15 cellular contexts compared by ENCODE assay signal in the genomic region with DNA sequence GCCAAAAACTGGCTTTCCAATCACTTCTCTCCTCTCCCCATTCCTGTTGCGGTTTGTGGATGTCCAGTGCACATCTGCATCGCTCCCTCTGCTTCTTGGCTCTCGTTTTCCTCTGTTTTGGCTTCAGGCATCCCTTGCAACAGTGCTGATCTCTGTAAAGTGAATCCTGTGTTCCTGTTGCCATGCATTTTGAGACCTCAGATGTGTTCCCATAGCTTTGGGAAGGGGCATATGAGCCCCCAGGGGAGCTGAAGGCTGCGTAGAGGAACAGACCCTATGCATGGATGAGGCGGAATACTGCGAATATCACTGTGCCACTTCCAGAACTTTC.
DNase-seq lines count a peak whose midpoint lies in the region; ATAC-seq, FAIRE-seq and TF ChIP-seq lines count a peak whose summit lies in the region.
"Had no signal": no experiment of that assay in that cellular context is flagged by ENCODE, and none has a peak within 500 bp of the region (broad histone marks: within the 10 kb centered on the region; RNA-seq: fewer than 3 reads in every experiment).

No MANE protein-coding gene starts in this region.

- no peak overlapping the region for H3K4me2 ChIP-seq in hepatocyte

- H3K9me2 ChIP-seq in hepatocyte (replicated peaks; ENCODE audit: insufficient read depth), result no peaks in the 10 kb centered on the region

- H3K9me3 ChIP-seq in body of pancreas (no peaks in the 10 kb centered on the region), hepatocyte (ENCODE audit: low read depth) (no peaks in the 10 kb centered on the region), pancreas (no peaks in the 10 kb centered on the region)
- H3K9me3 ChIP-seq: HAP-1 had no signal

- H3K27ac ChIP-seq in body of pancreas (peak overlapping the region in 3 of 4 donors; percentile 38 to 61 (median 57)), hepatocyte (peak overlapping the region; percentile 91), pancreas (peak overlapping the region in 3 of 4 donors; percentile 46 to 72 (median 53)), urinary bladder (ENCODE audit: low read depth) (peak overlapping the region; percentile 57)

- DNase-seq in body of pancreas (no peak), hepatocyte (ENCODE audit: low spot score) (no peak), pancreas (no peak), anterior cingulate cortex (lab: John Stamatoyannopoulos, UW) (no peak), germinal center (ENCODE audit: low spot score) (no peak)
- DNase-seq: activated CD4-positive, alpha-beta T cell treated with anti-CD3 and anti-CD28 coated beads for 36 hours; activated T-cell treated with anti-CD3 and anti-CD28 coated beads, Interleukin-2, amount 50 U/mL, for 24 hours; effector CD4-positive, alpha-beta T cell; NCI-H1092 treated with DMSO at 0.1 percent for 48 hours; NCI-H345; PC-3; stimulated activated CD4-positive, alpha-beta T cell treated with anti-CD3 and anti-CD28 coated beads, Interleukin-4, amount 100 ng/mL, for 1 hour had no signal

- H3K27me3 ChIP-seq in body of pancreas (no peaks in the 10 kb centered on the region), hepatocyte (no peaks in the 10 kb centered on the region), pancreas (no peaks in the 10 kb centered on the region)

- no peak for FAIRE-seq in pancreas (lab: Jason Lieb, UNC)

- no peaks in the 10 kb centered on the region for H4K20me1 ChIP-seq in hepatocyte (ENCODE audit: insufficient read depth, poor library complexity, severe bottlenecking)

- H2AFZ ChIP-seq in hepatocyte, result no peak overlapping the region

- ATAC-seq in body of pancreas (no peak), pancreas (no peak), HG02885 (IDR thresholded peaks at IDR 0.05; ENCODE audit: poor library complexity, unreplicated experiment) (no peak)
- ATAC-seq: activated CD4-positive, alpha-beta T cell treated with anti-CD3 and anti-CD28 coated beads for 36 hours; PC-3 had no signal

- peaks cover 20% of the 10 kb centered on the region for H3K4me1 ChIP-seq in body of pancreas
- H3K4me1 ChIP-seq in hepatocyte (ENCODE audit: insufficient read depth), result peaks cover 65% of the 10 kb centered on the region
- peaks cover 0 to 10% (median 0%) of the 10 kb centered on the region in 3 donors for H3K4me1 ChIP-seq in pancreas
- peaks cover 2% of the 10 kb centered on the region for H3K4me1 ChIP-seq in urinary bladder (ENCODE audit: insufficient read depth)

- no peaks in the 10 kb centered on the region for H3K79me2 ChIP-seq in hepatocyte

- intact Hi-C loops in body of pancreas (cut with DNase I) (no loop called here), pancreas (cut with DNase I) (no loop called here)

- H3K36me3 ChIP-seq in body of pancreas (replicated peaks in 1 of 2; ENCODE audit: insufficient read depth in 1 of 2, low read depth in 2 of 2) (no peaks in the 10 kb centered on the region), hepatocyte (replicated peaks; ENCODE audit: insufficient read depth, low read depth) (no peaks in the 10 kb centered on the region), pancreas (no peaks in the 10 kb centered on the region), urinary bladder (ENCODE audit: insufficient read depth) (no peaks in the 10 kb centered on the region)
- H3K36me3 ChIP-seq: HAP-1 had no signal

- TF ChIP-seq POLR2A in body of pancreas (IDR thresholded peaks at IDR 0.05), result no peak

- no peak for TF ChIP-seq CTCF in body of pancreas (IDR thresholded peaks at IDR 0.05)
- TF ChIP-seq CTCF in hepatocyte (IDR thresholded peaks at IDR 0.05; ENCODE audit: poor library complexity), result no peak
- TF ChIP-seq CTCF in pancreas (IDR thresholded peaks at IDR 0.05), result no peak

- WGBS in body of pancreas, 2 donors, result 86 to 92% methylated on average over 6 of the region's 6 CpGs
- WGBS in hepatocyte (ENCODE audit: low lambda C conversion rate, missing lambda C conversion rate), result 82% methylated on average over 6 of the region's 6 CpGs
- 87 to 94% methylated on average over 6 of the region's 6 CpGs for WGBS in pancreas, 2 donors
- WGBS in urinary bladder, result 66% methylated on average over 6 of the region's 6 CpGs

- H3K4me3 ChIP-seq in body of pancreas (no peak overlapping the region), hepatocyte (no peak overlapping the region), pancreas (no peak overlapping the region), urinary bladder (ENCODE audit: low read depth, low read length) (no peak overlapping the region)
- H3K4me3 ChIP-seq: HAP-1 had no signal
